In the genomic region with DNA sequence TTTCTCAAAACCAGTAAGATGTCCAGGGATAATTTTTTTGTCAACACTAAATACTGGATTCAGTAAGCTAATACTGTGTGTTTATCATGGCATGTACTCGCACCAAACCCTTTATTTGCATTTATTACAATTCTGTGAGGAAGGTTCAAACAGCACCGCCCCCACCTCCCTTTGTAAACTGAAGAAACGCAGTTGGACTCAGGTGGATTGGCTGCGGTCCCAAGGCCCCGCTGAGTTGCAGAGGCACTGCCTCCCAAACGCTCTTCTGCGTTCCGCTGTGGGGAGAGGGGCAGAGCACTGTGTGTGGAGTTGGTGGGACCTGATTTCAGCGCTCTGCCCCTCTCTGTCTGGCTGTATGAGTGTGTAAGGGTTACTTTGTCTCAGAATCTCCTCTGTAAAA, we compare ENCODE assay signal across 1 cellular context.
TF ChIP-seq lines count a peak whose summit lies in the region.

No MANE protein-coding gene starts in this region.

TF ChIP-seq in IMR-90, 13 proteins besides CTCF, POLR2A, EP300 and RAD21 (continued from another document):
- TF ChIP-seq, protein P1, sequence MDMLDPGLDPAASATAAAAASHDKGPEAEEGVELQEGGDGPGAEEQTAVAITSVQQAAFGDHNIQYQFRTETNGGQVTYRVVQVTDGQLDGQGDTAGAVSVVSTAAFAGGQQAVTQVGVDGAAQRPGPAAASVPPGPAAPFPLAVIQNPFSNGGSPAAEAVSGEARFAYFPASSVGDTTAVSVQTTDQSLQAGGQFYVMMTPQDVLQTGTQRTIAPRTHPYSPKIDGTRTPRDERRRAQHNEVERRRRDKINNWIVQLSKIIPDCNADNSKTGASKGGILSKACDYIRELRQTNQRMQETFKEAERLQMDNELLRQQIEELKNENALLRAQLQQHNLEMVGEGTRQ (IDR thresholded peaks at IDR 0.05; ENCODE audit: low read depth, low read length), result no peak
- TF ChIP-seq RFX5 (IDR thresholded peaks at IDR 0.05; ENCODE audit: low read depth, low read length) (no peak), CHD1 (IDR thresholded peaks at IDR 0.05; ENCODE audit: low read depth, low read length) (no peak), MXI1 (IDR thresholded peaks at IDR 0.05; ENCODE audit: borderline replicate concordance, low read depth, low read length) (no peak), MAFK (IDR thresholded peaks at IDR 0.05; ENCODE audit: low read depth, low read length) (no peak), NFE2L2 (IDR thresholded peaks at IDR 0.05; ENCODE audit: low read depth, low read length) (no peak), RCOR1 (IDR thresholded peaks at IDR 0.05; ENCODE audit: insufficient replicate concordance, low read length) (no peak), FOS (IDR thresholded peaks at IDR 0.05; ENCODE audit: low read depth, low read length) (no peak), CEBPB (IDR thresholded peaks at IDR 0.05; ENCODE audit: low read depth, low read length) (no peak), MAZ (IDR thresholded peaks at IDR 0.05; ENCODE audit: borderline replicate concordance, low read depth, low read length) (no peak), BHLHE40 (IDR thresholded peaks at IDR 0.05; ENCODE audit: low read depth, low read length) (no peak)
- TF ChIP-seq, protein P2, sequence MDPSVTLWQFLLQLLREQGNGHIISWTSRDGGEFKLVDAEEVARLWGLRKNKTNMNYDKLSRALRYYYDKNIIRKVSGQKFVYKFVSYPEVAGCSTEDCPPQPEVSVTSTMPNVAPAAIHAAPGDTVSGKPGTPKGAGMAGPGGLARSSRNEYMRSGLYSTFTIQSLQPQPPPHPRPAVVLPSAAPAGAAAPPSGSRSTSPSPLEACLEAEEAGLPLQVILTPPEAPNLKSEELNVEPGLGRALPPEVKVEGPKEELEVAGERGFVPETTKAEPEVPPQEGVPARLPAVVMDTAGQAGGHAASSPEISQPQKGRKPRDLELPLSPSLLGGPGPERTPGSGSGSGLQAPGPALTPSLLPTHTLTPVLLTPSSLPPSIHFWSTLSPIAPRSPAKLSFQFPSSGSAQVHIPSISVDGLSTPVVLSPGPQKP (IDR thresholded peaks at IDR 0.05; ENCODE audit: borderline replicate concordance, low read depth, low read length), result no peak
